ENCODE assay signal across 7 cellular contexts in the genomic region with DNA sequence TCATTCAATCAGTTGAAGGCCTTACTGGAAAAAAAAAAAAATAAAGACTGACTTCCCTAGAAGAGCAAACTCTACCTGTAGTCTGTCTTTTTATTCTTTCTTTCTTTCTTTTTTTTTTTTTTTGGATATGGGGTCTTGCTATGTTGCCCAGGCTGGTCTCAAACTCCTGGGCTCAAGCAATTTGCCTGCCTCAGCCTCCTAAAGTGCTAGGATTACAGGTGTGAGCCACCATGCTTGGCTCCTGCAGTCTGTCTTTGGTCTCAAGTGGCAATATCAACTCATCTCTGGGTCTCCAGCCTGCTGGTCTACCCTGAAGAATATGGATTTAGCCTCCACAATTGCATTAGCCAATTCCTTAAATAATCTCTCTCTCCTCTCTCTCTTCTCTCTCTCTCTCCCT.
"Had no signal": no experiment of that assay in that cellular context is flagged by ENCODE, and none has a peak within 500 bp of the region (broad histone marks: within the 10 kb centered on the region; RNA-seq: fewer than 3 reads in every experiment).

No MANE protein-coding gene starts in this region.

- DNase-seq: GDM1, GF-D8 had no signal

- FAIRE-seq: G401.6, GM12878, GM12891, GM18507, GM19239 had no signal

- ATAC-seq: GM12878 had no signal

- H3K4me3 ChIP-seq: GM12878 had no signal
